20 cellular contexts compared by ENCODE assay signal in genomic region chr2:239162141-239162821, GRCh38.
A peak's percentile ranks its signal among the peaks of the same experiment; 100 is the strongest.
DNase-seq lines count a peak whose midpoint lies in the region; ATAC-seq and TF ChIP-seq lines count a peak whose summit lies in the region.
"Had no signal": no experiment of that assay in that cellular context is flagged by ENCODE, and none has a peak within 500 bp of the region (broad histone marks: within the 10 kb centered on the region; RNA-seq: fewer than 3 reads in every experiment).

No MANE protein-coding gene starts in this region.

- no peak overlapping the region for H3K9ac ChIP-seq in trophoblast cell (ENCODE audit: low read length)

- H2AK5ac ChIP-seq in trophoblast cell (ENCODE audit: low read length) = no peak overlapping the region

- no peak overlapping the region for H4K8ac ChIP-seq in trophoblast cell (ENCODE audit: low read depth, low read length)

- no peak overlapping the region for H2BK120ac ChIP-seq in trophoblast cell (ENCODE audit: insufficient read depth, low read length, poor library complexity)

- H3K27me3 Mint-ChIP-seq in type B pancreatic cell = no peaks in the 10 kb centered on the region
- H3K27me3 Mint-ChIP-seq: CD8-positive, alpha-beta memory T cell had no signal

- H3K9me3 ChIP-seq in heart left ventricle (no peaks in the 10 kb centered on the region), trophoblast cell (ENCODE audit: insufficient read depth, low read depth, low read length) (peaks cover 7% of the 10 kb centered on the region)
- H3K9me3 ChIP-seq: SJSA1, thoracic aorta had no signal

- TF ChIP-seq CTCF in heart left ventricle (IDR thresholded peaks at IDR 0.05) (no peak), dorsolateral prefrontal cortex (IDR thresholded peaks at IDR 0.05 in 54 of 56, conservative IDR thresholded peaks at IDR 0.05 in 2 of 56; ENCODE audit: low read depth in 1 of 56, partially characterized antibody in 56 of 56) (no peak), type B pancreatic cell (conservative IDR thresholded peaks at IDR 0.05) (no peak)

- H4K12ac ChIP-seq in trophoblast cell (ENCODE audit: low read depth, low read length) = no peak overlapping the region

- DNase-seq in heart left ventricle (peak in 3 of 5 donors; percentile 11 to 52 (median 16)), Right ventricle myocardium inferior (ENCODE audit: missing footprints) (no peak), dorsolateral prefrontal cortex (peak in 8 of 10 donors; percentile 2 to 42 (median 30)), mesenteric fat pad (ENCODE audit: low spot score) (peak; percentile 80), type B pancreatic cell (ENCODE audit: extremely low spot score, unreplicated experiment) (peak; percentile 66), NCI-H1436 (lab: John Stamatoyannopoulos, UW) (no peak), trophoblast cell (no peak)
- DNase-seq: activated CD4-positive, alpha-beta T cell treated with anti-CD3 and anti-CD28 coated beads, Interleukin-2, amount 50 U/mL, for 4 hours; activated T-cell treated with anti-CD3 and anti-CD28 coated beads, Interleukin-2, amount 50 U/mL, for 4 hours; DMS79; NCI-H187; NCI-H2227 treated with DMSO at 0.1 percent for 48 hours; PC-3 had no signal

- H3K4me3 ChIP-seq in heart left ventricle (no peak overlapping the region), dorsolateral prefrontal cortex (no peak overlapping the region), trophoblast cell (ENCODE audit: low read depth, low read length) (no peak overlapping the region)
- H3K4me3 ChIP-seq: K562, SJSA1, thoracic aorta had no signal

- no peak overlapping the region for H3K27ac Mint-ChIP-seq in type B pancreatic cell
- H3K27ac Mint-ChIP-seq: T-helper 1 cell treated with Interleukin-12 subunit alpha and Interleukin-12 subunit beta and Interleukin-4 antibody, amounts not matched to agents 30 μg/mL and 1 μg/mL, for 36 hours had no signal

- H3K79me2 ChIP-seq in trophoblast cell (ENCODE audit: control insufficient read depth, insufficient read depth, low read length, poor library complexity) = no peaks in the 10 kb centered on the region

- H4K91ac ChIP-seq in trophoblast cell (ENCODE audit: low read depth, low read length) = no peak overlapping the region

- H3K4me1 ChIP-seq in heart left ventricle = peaks cover 0 to 18% (median 3%) of the 10 kb centered on the region in 12 donors
- H3K4me1 ChIP-seq in trophoblast cell (ENCODE audit: control insufficient read depth in 1 of 2, insufficient read depth in 2 of 2, low read length in 2 of 2) = peaks cover 8 to 9% of the 10 kb centered on the region in 2 experiments

- TF ChIP-seq POLR2A in heart left ventricle (IDR thresholded peaks at IDR 0.05) = no peak

- no peak overlapping the region for H2AFZ ChIP-seq in trophoblast cell (ENCODE audit: insufficient read depth, low read length, poor library complexity)

- H3K4ac ChIP-seq in trophoblast cell (ENCODE audit: low read depth, low read length) = no peak overlapping the region

- H2BK5ac ChIP-seq in trophoblast cell (ENCODE audit: low read depth, low read length, poor library complexity) = no peak overlapping the region

- H3K23ac ChIP-seq in trophoblast cell (ENCODE audit: low read length) = no peak overlapping the region

- H3K18ac ChIP-seq in trophoblast cell (ENCODE audit: low read length) = no peak overlapping the region

- ATAC-seq in heart left ventricle (no peak), Right ventricle myocardium inferior (no peak), HG02642 (IDR thresholded peaks at IDR 0.05; ENCODE audit: poor library complexity, unreplicated experiment) (no peak)
- ATAC-seq: activated T-cell treated with anti-CD3 and anti-CD28 coated beads, Interleukin-2, amount 50 U/mL, for 4 hours; K562; PC-3 had no signal

- peaks cover 0 to 65% (median 36%) of the 10 kb centered on the region in 9 donors for H3K36me3 ChIP-seq in heart left ventricle
- H3K36me3 ChIP-seq in trophoblast cell (ENCODE audit: control insufficient read depth in 1 of 2, insufficient read depth in 2 of 2, low read length in 2 of 2) = peaks cover 3 to 7% of the 10 kb centered on the region in 2 experiments

- H3K27me3 ChIP-seq in heart left ventricle = no peaks in the 10 kb centered on the region
- no peaks in the 10 kb centered on the region for H3K27me3 ChIP-seq in dorsolateral prefrontal cortex
- no peaks in the 10 kb centered on the region for H3K27me3 ChIP-seq in trophoblast cell (ENCODE audit: insufficient read depth, low read length)
- H3K27me3 ChIP-seq: SJSA1 had no signal

- H3K79me1 ChIP-seq in trophoblast cell (ENCODE audit: low read length) = no peaks in the 10 kb centered on the region

- H3K9me3 Mint-ChIP-seq in type B pancreatic cell = no peaks in the 10 kb centered on the region
- H3K9me3 Mint-ChIP-seq: activated T-cell treated with anti-CD3 and anti-CD28 coated beads, Interleukin-2, amount 50 U/mL, for 4 hours; CD8-positive, alpha-beta memory T cell; T-helper 1 cell treated with Interleukin-12 subunit alpha and Interleukin-12 subunit beta and Interleukin-4 antibody, amounts not matched to agents 30 μg/mL and 1 μg/mL, for 36 hours had no signal

- intact Hi-C loops in heart left ventricle (cut with DNase I) (no loop called here), Right ventricle myocardium inferior (cut with DNase I) (no loop called here), dorsolateral prefrontal cortex (cut with DNase I) (no loop called here)

- H3K27ac ChIP-seq in heart left ventricle = no peak overlapping the region
- no peak overlapping the region for H3K27ac ChIP-seq in dorsolateral prefrontal cortex
- no peak overlapping the region for H3K27ac ChIP-seq in trophoblast cell (ENCODE audit: low read depth, low read length)
- H3K27ac ChIP-seq: SJSA1, thoracic aorta, VCaP had no signal

- no peak overlapping the region for H2BK12ac ChIP-seq in trophoblast cell (ENCODE audit: low read length)

- WGBS in heart left ventricle, 4 donors = 94 to 97% (median 96%) methylated on average over 21 to 23 of the region's 23 CpGs
- WGBS in trophoblast cell (ENCODE audit: extremely low coverage, insufficient coverage, insufficient read length) = no CpG with 5 or more reads among the region's 23 CpGs

- H3K4me2 ChIP-seq in trophoblast cell (ENCODE audit: low read length) = no peak overlapping the region

- H3K36me3 Mint-ChIP-seq in type B pancreatic cell = peaks cover 23% of the 10 kb centered on the region

- no peak overlapping the region for H3K4me3 Mint-ChIP-seq in type B pancreatic cell
- H3K4me3 Mint-ChIP-seq: activated T-cell treated with anti-CD3 and anti-CD28 coated beads, Interleukin-2, amount 50 U/mL, for 4 hours; T-helper 1 cell treated with Interleukin-12 subunit alpha and Interleukin-12 subunit beta and Interleukin-4 antibody, amounts not matched to agents 30 μg/mL and 1 μg/mL, for 36 hours had no signal

- H3K14ac ChIP-seq in trophoblast cell (ENCODE audit: low read length) = no peak overlapping the region

- H3K4me1 Mint-ChIP-seq in type B pancreatic cell (ENCODE audit: unreplicated experiment) = peaks cover 11% of the 10 kb centered on the region

Comparison
In these comparisons a context has a peak if more than half of its experiments do, and no peak if none do; other contexts are left out.
1. DNase-seq: peak in heart left ventricle (3 of 5), dorsolateral prefrontal cortex (8 of 10), mesenteric fat pad (single experiment) and type B pancreatic cell (single experiment); none in Right ventricle myocardium inferior (single experiment), NCI-H1436 (single experiment) and trophoblast cell (0 of 2).